ENCODE assay signal across 20 cellular contexts in the genomic region with DNA sequence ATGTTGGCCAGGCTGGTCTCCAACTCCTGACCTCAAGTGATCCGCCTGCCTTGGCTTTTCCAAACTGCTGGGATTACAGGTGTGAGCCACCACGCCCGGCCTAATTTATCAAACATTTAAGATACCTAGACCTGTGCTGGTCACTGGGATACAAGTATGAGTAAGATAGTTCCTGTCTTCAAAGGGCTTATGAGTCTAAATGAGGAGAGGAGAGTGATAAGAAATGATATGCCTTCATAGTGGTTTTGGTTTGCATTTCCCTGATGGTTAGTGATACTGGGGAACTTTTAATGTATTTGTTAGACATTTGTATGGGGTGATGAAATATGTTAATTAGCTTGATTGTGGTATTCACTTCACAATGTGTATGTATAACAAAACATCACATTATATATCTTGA.
"Had no signal": no experiment of that assay in that cellular context is flagged by ENCODE, and none has a peak within 500 bp of the region (broad histone marks: within the 10 kb centered on the region; RNA-seq: fewer than 3 reads in every experiment).

No MANE protein-coding gene starts in this region.

- H3K4me3 Mint-ChIP-seq: central memory CD8-positive, alpha-beta T cell; memory B cell; naive thymus-derived CD8-positive, alpha-beta T cell had no signal

- ATAC-seq: left ventricle myocardium superior; mucosa of descending colon; naive thymus-derived CD8-positive, alpha-beta T cell had no signal

- H3K9me3 ChIP-seq: mucosa of descending colon, neutrophil, SJCRH30, testis had no signal

- H3K27me3 ChIP-seq: neutrophil, SJCRH30, testis had no signal

- H3K36me3 ChIP-seq: neutrophil had no signal

- H3K4me3 ChIP-seq: coronary artery, mucosa of descending colon, SJCRH30, testis had no signal

- H3K9me3 Mint-ChIP-seq: central memory CD8-positive, alpha-beta T cell; memory B cell; naive thymus-derived CD8-positive, alpha-beta T cell had no signal

- H3K27ac Mint-ChIP-seq: memory B cell had no signal

- H3K27me3 Mint-ChIP-seq: central memory CD8-positive, alpha-beta T cell; memory B cell; naive thymus-derived CD8-positive, alpha-beta T cell had no signal

- DNase-seq: activated CD4-positive, CD25-positive, alpha-beta regulatory T cell; activated naive CD4-positive, alpha-beta T cell treated with Interleukin-2 at 50 U/mL for 16 hours; amniotic stem cell; effector CD4-positive, alpha-beta T cell; foreskin melanocyte; head of caudate nucleus; kidney glomerular epithelial cell; left ventricle myocardium superior; mucosa of descending colon; naive thymus-derived CD8-positive, alpha-beta T cell; retina; SJCRH30; stimulated activated CD4-positive, alpha-beta T cell treated with anti-CD3 and anti-CD28 coated beads, Interleukin-2, amount 100 ng/mL, for 48 hours; stimulated activated naive CD4-positive, alpha-beta T cell treated with Interleukin-2 at 50 U/mL for 16 hours; testis had no signal

- H3K27ac ChIP-seq: coronary artery, epithelial cell of prostate, neutrophil, SJCRH30, testis had no signal

- H3K4me1 ChIP-seq: SJCRH30 had no signal
